ENCODE assay signal across 9 cellular contexts in the genomic region with DNA sequence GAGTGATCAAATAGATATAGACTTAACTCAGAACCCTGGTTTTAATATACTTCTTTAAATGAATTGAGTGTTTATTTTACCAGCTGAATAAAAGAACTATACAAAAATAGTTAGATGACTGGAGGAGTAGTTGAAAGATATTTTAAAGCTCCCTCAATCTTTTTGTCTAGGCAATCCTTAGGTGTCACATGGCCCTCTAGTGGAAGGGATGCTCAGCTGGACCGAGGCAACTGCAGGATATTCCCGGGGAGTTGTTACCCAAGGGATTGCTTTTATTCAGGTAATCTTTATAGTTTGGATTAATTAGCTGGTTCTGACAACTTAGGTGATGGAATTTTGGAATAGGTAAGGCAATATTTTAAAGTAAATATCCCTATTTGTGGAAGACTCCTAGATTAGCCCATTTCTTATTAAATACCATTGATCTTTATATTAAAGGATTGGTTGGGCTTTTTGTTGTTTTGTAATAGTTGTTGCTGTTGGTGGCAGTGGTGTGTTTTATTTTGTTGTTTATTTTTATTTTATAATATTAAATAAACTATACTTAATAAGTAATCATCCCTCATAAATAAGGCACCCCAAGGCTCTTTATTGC. TPM values are rescaled to one million over a fixed set of nuclear protein-coding genes. Genes with fewer than 3 reads are reported as not detected.
DNase-seq lines count a peak whose midpoint lies in the region; ATAC-seq, FAIRE-seq and TF ChIP-seq lines count a peak whose summit lies in the region.
"Had no signal": no experiment of that assay in that cellular context is flagged by ENCODE, and none has a peak within 500 bp of the region (broad histone marks: within the 10 kb centered on the region; RNA-seq: fewer than 3 reads in every experiment).

No MANE protein-coding gene starts in this region.

- H4K20me1 ChIP-seq in DOHH2 (ENCODE audit: control insufficient read depth, insufficient read depth, low read depth, low read length) (no peaks in the 10 kb centered on the region), astrocyte (ENCODE audit: insufficient read depth, low read length) (no peaks in the 10 kb centered on the region)

- no peaks in the 10 kb centered on the region for H3K27me3 Mint-ChIP-seq in astrocyte (ENCODE audit: low read depth, unreplicated experiment)
- H3K27me3 Mint-ChIP-seq: naive B cell had no signal

- H3K79me2 ChIP-seq in DOHH2 (ENCODE audit: control insufficient read depth, low read length) (no peaks in the 10 kb centered on the region), astrocyte (ENCODE audit: insufficient read depth, low read length) (peaks cover 4% of the 10 kb centered on the region)

- H3K4me1 ChIP-seq in DOHH2 (ENCODE audit: control insufficient read depth, low read length) (no peaks in the 10 kb centered on the region), astrocyte (ENCODE audit: insufficient read depth, low read length) (no peaks in the 10 kb centered on the region)

- no peak overlapping the region for H2AFZ ChIP-seq in astrocyte (ENCODE audit: low read depth, low read length)

- TF ChIP-seq CTCF in DOHH2 (IDR thresholded peaks at IDR 0.05; ENCODE audit: low read depth, low read length, poor library complexity, severe bottlenecking) (peak; percentile 47), astrocyte (IDR thresholded peaks at IDR 0.05; ENCODE audit: insufficient read depth, low read depth, low read length) (peak; percentile 72), omental fat pad (IDR thresholded peaks at IDR 0.05) (no peak)

- no peak overlapping the region for H3K4me3 Mint-ChIP-seq in astrocyte (ENCODE audit: unreplicated experiment)
- H3K4me3 Mint-ChIP-seq: naive B cell had no signal

- H3K36me3 ChIP-seq in DOHH2 (ENCODE audit: control insufficient read depth, low read length) (peaks cover 10% of the 10 kb centered on the region; the same call in 1 of the 2 replicates), astrocyte (ENCODE audit: insufficient read depth, low read length) (peaks cover 9% of the 10 kb centered on the region)

- peaks cover 16% of the 10 kb centered on the region for H3K4me1 Mint-ChIP-seq in astrocyte (ENCODE audit: low read depth, unreplicated experiment)
- H3K4me1 Mint-ChIP-seq: naive B cell had no signal

- no peak for ATAC-seq in GM21717 (IDR thresholded peaks at IDR 0.05; ENCODE audit: unreplicated experiment)
- ATAC-seq in HG02588 (IDR thresholded peaks at IDR 0.05; ENCODE audit: unreplicated experiment) = no peak
- ATAC-seq in omental fat pad (ENCODE audit: low FRiP score) = no peak

- peak; percentile 7 for DNase-seq in Jurkat, Clone E6-1 (ENCODE audit: low read depth, low spot score)
- DNase-seq in astrocyte (ENCODE audit: low read depth) (peak; percentile 22), kidney tubule cell (ENCODE audit: low spot score) (peak; percentile 39), omental fat pad (ENCODE audit: low spot score) (no peak), T1000 (lab: John Stamatoyannopoulos, UW) (no peak)
- DNase-seq: naive B cell had no signal

- H3K36me3 Mint-ChIP-seq in astrocyte (ENCODE audit: low read depth, unreplicated experiment) = no peaks in the 10 kb centered on the region

- no peak overlapping the region for H3K9ac ChIP-seq in astrocyte (ENCODE audit: low read length)

- no peaks in the 10 kb centered on the region for H3K27me3 ChIP-seq in DOHH2 (ENCODE audit: control insufficient read depth, low read length)
- H3K27me3 ChIP-seq in astrocyte (ENCODE audit: insufficient read depth, low read length) = no peaks in the 10 kb centered on the region

- no peaks in the 10 kb centered on the region for H3K9me3 ChIP-seq in DOHH2 (ENCODE audit: control insufficient read depth, insufficient read depth, low read length)
- no peaks in the 10 kb centered on the region for H3K9me3 ChIP-seq in astrocyte (ENCODE audit: insufficient read depth, low read depth, low read length)

- no peaks in the 10 kb centered on the region for H3K9me2 ChIP-seq in DOHH2 (replicated peaks; ENCODE audit: control insufficient read depth, low read length)

- peak; percentile 73 for FAIRE-seq in astrocyte (lab: Jason Lieb, UNC)

- H3F3A ChIP-seq in DOHH2 (ENCODE audit: control insufficient read depth, insufficient read depth) = no peaks in the 10 kb centered on the region

- H3K27ac ChIP-seq in DOHH2 (ENCODE audit: low read depth, low read length) = no peak overlapping the region
- no peak overlapping the region for H3K27ac ChIP-seq in astrocyte (ENCODE audit: low read depth, low read length)

- no peak overlapping the region for H3K4me3 ChIP-seq in DOHH2 (ENCODE audit: low read length)
- no peak overlapping the region for H3K4me3 ChIP-seq in Jurkat, Clone E6-1 (ENCODE audit: low read length)
- H3K4me3 ChIP-seq in astrocyte (ENCODE audit: insufficient read depth, low read depth, low read length) = no peak overlapping the region

- H3K9me3 Mint-ChIP-seq in astrocyte (ENCODE audit: unreplicated experiment) = no peaks in the 10 kb centered on the region
- H3K9me3 Mint-ChIP-seq: naive B cell had no signal

- H3K27ac Mint-ChIP-seq in astrocyte (ENCODE audit: unreplicated experiment) = peak overlapping the region; percentile 53

- H3K4me2 ChIP-seq in DOHH2 (ENCODE audit: low read length) = no peak overlapping the region
- H3K4me2 ChIP-seq in astrocyte (ENCODE audit: low read length) = no peak overlapping the region

RNA-seq across cellular contexts. Expression of a gene that starts 57.1 kb away (rescaled TPM):
- 19.4 TPM for polyA plus RNA-seq in Jurkat, Clone E6-1 (2012; ENCODE audit: insufficient read depth, insufficient read length)
- total RNA-seq in astrocyte (61.7 and 77.5 TPM in 2 replicates), omental fat pad (10 to 100 TPM; 27.7 to 69.0 (median 34.7) TPM)

RNA-seq across cellular contexts. Expression of a gene that starts 57.8 kb away (rescaled TPM):
- polyA plus RNA-seq in Jurkat, Clone E6-1 (2012; ENCODE audit: insufficient read depth, insufficient read length) = 4.3 TPM
- total RNA-seq in astrocyte (247 and 265 TPM in 2 replicates), omental fat pad (10 to 100 TPM; 14.3 to 49.7 (median 24.4) TPM)

Comparison
In these comparisons a context has a peak if more than half of its experiments do, and no peak if none do; other contexts are left out.
1. CTCF ChIP-seq: peak in DOHH2 (single experiment) and astrocyte (single experiment); none in omental fat pad (0 of 3).
2. DNase-seq: peak in Jurkat, Clone E6-1 (single experiment), astrocyte (single experiment) and kidney tubule cell (single experiment); none in omental fat pad (single experiment) and T1000 (single experiment).